In the genomic region with DNA sequence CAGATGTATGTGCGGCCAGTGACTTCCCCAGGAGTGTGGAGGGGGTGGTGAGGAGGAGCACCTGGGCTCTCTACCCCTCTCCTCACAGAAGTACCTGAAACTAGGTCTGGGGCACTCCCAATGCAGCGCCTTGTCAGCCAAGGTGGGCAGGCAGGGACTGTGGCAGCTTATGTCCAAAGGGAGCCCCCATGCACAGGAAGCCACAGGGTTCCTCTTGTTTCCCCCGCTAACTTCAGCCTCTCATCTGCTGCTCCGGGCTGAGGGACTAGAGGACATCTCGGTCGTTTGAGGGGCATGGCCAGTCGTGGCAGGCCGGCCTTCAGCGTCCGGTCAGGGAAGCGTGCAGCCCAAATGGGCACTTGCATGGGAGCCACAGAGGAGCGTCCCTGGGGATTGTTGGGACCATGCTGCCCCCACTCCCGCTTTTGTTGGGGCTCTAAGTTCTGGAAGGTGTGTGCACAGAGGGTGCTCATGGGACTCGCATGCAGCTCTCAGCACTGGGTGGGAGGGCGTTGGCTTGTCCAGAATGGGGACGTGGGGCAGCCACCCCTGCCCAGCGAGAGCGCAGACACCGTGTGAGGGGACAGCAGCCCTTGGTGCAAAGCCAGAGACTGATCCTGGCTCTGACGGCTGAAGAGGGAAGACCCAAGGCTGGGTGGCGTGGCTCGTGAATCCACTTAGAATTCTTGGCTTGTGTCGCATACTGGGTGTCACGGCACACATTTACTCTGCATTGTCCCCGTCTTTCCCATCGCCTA, we compare ENCODE assay signal across 1 cellular context.
TF ChIP-seq lines count a peak whose summit lies in the region.

No MANE protein-coding gene starts in this region.

TF ChIP-seq in GM23338, 12 proteins besides CTCF, POLR2A, EP300 and RAD21 (continued from another document):
- TF ChIP-seq, protein P1, sequence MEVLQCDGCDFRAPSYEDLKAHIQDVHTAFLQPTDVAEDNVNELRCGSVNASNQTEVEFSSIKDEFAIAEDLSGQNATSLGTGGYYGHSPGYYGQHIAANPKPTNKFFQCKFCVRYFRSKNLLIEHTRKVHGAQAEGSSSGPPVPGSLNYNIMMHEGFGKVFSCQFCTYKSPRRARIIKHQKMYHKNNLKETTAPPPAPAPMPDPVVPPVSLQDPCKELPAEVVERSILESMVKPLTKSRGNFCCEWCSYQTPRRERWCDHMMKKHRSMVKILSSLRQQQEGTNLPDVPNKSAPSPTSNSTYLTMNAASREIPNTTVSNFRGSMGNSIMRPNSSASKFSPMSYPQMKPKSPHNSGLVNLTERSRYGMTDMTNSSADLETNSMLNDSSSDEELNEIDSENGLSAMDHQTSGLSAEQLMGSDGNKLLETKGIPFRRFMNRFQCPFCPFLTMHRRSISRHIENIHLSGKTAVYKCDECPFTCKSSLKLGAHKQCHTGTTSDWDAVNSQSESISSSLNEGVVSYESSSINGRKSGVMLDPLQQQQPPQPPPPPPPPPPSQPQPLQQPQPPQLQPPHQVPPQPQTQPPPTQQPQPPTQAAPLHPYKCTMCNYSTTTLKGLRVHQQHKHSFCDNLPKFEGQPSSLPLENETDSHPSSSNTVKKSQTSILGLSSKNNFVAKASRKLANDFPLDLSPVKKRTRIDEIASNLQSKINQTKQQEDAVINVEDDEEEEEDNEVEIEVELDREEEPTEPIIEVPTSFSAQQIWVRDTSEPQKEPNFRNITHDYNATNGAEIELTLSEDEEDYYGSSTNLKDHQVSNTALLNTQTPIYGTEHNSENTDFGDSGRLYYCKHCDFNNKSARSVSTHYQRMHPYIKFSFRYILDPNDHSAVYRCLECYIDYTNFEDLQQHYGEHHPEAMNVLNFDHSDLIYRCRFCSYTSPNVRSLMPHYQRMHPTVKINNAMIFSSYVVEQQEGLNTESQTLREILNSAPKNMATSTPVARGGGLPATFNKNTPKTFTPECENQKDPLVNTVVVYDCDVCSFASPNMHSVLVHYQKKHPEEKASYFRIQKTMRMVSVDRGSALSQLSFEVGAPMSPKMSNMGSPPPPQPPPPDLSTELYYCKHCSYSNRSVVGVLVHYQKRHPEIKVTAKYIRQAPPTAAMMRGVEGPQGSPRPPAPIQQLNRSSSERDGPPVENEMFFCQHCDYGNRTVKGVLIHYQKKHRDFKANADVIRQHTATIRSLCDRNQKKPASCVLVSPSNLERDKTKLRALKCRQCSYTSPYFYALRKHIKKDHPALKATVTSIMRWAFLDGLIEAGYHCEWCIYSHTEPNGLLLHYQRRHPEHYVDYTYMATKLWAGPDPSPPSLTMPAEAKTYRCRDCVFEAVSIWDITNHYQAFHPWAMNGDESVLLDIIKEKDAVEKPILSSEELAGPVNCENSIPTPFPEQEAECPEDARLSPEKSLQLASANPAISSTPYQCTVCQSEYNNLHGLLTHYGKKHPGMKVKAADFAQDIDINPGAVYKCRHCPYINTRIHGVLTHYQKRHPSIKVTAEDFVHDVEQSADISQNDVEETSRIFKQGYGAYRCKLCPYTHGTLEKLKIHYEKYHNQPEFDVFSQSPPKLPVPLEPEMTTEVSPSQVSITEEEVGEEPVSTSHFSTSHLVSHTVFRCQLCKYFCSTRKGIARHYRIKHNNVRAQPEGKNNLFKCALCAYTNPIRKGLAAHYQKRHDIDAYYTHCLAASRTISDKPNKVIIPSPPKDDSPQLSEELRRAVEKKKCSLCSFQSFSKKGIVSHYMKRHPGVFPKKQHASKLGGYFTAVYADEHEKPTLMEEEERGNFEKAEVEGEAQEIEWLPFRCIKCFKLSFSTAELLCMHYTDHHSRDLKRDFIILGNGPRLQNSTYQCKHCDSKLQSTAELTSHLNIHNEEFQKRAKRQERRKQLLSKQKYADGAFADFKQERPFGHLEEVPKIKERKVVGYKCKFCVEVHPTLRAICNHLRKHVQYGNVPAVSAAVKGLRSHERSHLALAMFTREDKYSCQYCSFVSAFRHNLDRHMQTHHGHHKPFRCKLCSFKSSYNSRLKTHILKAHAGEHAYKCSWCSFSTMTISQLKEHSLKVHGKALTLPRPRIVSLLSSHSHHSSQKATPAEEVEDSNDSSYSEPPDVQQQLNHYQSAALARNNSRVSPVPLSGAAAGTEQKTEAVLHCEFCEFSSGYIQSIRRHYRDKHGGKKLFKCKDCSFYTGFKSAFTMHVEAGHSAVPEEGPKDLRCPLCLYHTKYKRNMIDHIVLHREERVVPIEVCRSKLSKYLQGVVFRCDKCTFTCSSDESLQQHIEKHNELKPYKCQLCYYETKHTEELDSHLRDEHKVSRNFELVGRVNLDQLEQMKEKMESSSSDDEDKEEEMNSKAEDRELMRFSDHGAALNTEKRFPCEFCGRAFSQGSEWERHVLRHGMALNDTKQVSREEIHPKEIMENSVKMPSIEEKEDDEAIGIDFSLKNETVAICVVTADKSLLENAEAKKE (CRISPR knock-in tag; IDR thresholded peaks at IDR 0.05): no peak
